In the genomic region with DNA sequence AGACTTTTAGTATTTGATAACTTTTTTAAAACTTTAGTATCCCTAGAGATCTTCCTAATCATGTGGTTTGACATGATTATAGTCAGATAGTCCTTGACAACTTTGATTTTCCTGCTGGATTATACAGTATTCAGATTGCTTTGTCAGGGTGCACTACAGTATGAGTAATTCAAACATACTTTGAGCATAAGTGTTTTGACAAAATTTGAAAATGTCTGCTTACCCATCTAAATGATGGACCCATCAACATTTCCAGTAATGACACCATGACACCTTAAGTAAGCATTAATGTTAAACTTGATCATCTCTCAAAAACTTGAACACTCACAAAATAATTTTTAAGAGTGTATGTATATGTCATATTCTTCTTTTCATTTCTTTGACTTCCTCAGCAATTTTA, we compare ENCODE assay signal across 27 cellular contexts.
"Had no signal": no experiment of that assay in that cellular context is flagged by ENCODE, and none has a peak within 500 bp of the region (broad histone marks: within the 10 kb centered on the region; RNA-seq: fewer than 3 reads in every experiment).

No MANE protein-coding gene starts in this region.

- H3K36me3 ChIP-seq: stomach, suprapubic skin, thoracic aorta, thyroid gland, tibial artery, tibial nerve, transverse colon, upper lobe of left lung, upper lobe of right lung, uterus, vagina had no signal

- ATAC-seq: stimulated activated effector memory CD8-positive, alpha-beta T cell treated with anti-CD3 and anti-CD28 coated beads, Interleukin-12 subunit alpha, Interleukin-12 subunit beta, amount 100 ng/mL, for 72 hours; stimulated activated memory B cell treated with anti-CD40 and anti-IgM and Interleukin-4, amounts not matched to agents 10 μg/mL and 1 μg/mL and 100 μg/mL, for 72 hours; stimulated activated naive B cell treated with anti-CD40 and anti-IgM and Interleukin-4, amounts not matched to agents 10 μg/mL and 1 μg/mL and 100 μg/mL, for 72 hours; stimulated activated naive CD8-positive, alpha-beta T cell treated with anti-CD3 and anti-CD28 coated beads, Interleukin-15, amount 100 ng/mL, for 72 hours; stimulated activated naive CD8-positive, alpha-beta T cell treated with anti-CD3 and anti-CD28 coated beads, Interleukin-15, Interleukin-2, amounts not matched to agents 100 U/mL and 50 U/mL, for 24 hours; upper lobe of right lung had no signal

- H3K4me3 Mint-ChIP-seq: stimulated activated effector memory CD8-positive, alpha-beta T cell treated with anti-CD3 and anti-CD28 coated beads, Interleukin-12 subunit alpha, Interleukin-12 subunit beta, amount 100 ng/mL, for 72 hours; stimulated activated memory B cell treated with anti-CD40 and anti-IgM and Interleukin-4, amounts not matched to agents 10 μg/mL and 1 μg/mL and 100 μg/mL, for 72 hours; stimulated activated naive B cell treated with anti-CD40 and anti-IgM and Interleukin-4, amounts not matched to agents 10 μg/mL and 1 μg/mL and 100 μg/mL, for 72 hours; stimulated activated naive CD8-positive, alpha-beta T cell treated with anti-CD3 and anti-CD28 coated beads, Interleukin-15, amount 100 ng/mL, for 72 hours; stimulated activated naive CD8-positive, alpha-beta T cell treated with anti-CD3 and anti-CD28 coated beads, Interleukin-15, Interleukin-2, amounts not matched to agents 100 ng/mL and 50 ng/mL, for 24 hours; type B pancreatic cell had no signal

- H3K9me3 Mint-ChIP-seq: stimulated activated naive CD8-positive, alpha-beta T cell treated with anti-CD3 and anti-CD28 coated beads, Interleukin-15, amount 100 ng/mL, for 72 hours; stimulated activated naive CD8-positive, alpha-beta T cell treated with anti-CD3 and anti-CD28 coated beads, Interleukin-15, Interleukin-2, amounts not matched to agents 100 ng/mL and 50 ng/mL, for 24 hours; type B pancreatic cell had no signal

- H3K27me3 ChIP-seq: stomach, suprapubic skin, testis, thyroid gland, tibial artery, tibial nerve, transverse colon, upper lobe of left lung, upper lobe of right lung, uterus, vagina had no signal

- H3K4me1 Mint-ChIP-seq: stimulated activated effector memory CD8-positive, alpha-beta T cell treated with anti-CD3 and anti-CD28 coated beads, Interleukin-12 subunit alpha, Interleukin-12 subunit beta, amount 100 ng/mL, for 72 hours; stimulated activated memory B cell treated with anti-CD40 and anti-IgM and Interleukin-4, amounts not matched to agents 10 μg/mL and 1 μg/mL and 100 μg/mL, for 72 hours; stimulated activated naive B cell treated with anti-CD40 and anti-IgM and Interleukin-4, amounts not matched to agents 10 μg/mL and 1 μg/mL and 100 μg/mL, for 72 hours; stimulated activated naive CD8-positive, alpha-beta T cell treated with anti-CD3 and anti-CD28 coated beads, Interleukin-15, amount 100 ng/mL, for 72 hours had no signal

- H3K27ac Mint-ChIP-seq: stimulated activated effector memory CD8-positive, alpha-beta T cell treated with anti-CD3 and anti-CD28 coated beads, Interleukin-12 subunit alpha, Interleukin-12 subunit beta, amount 100 ng/mL, for 72 hours; stimulated activated memory B cell treated with anti-CD40 and anti-IgM and Interleukin-4, amounts not matched to agents 10 μg/mL and 1 μg/mL and 100 μg/mL, for 72 hours; stimulated activated naive B cell treated with anti-CD40 and anti-IgM and Interleukin-4, amounts not matched to agents 10 μg/mL and 1 μg/mL and 100 μg/mL, for 72 hours; stimulated activated naive CD8-positive, alpha-beta T cell treated with anti-CD3 and anti-CD28 coated beads, Interleukin-15, amount 100 ng/mL, for 72 hours; stimulated activated naive CD8-positive, alpha-beta T cell treated with anti-CD3 and anti-CD28 coated beads, Interleukin-15, Interleukin-2, amounts not matched to agents 100 ng/mL and 50 ng/mL, for 24 hours; type B pancreatic cell had no signal

- H3K36me3 Mint-ChIP-seq: stimulated activated effector memory CD8-positive, alpha-beta T cell treated with anti-CD3 and anti-CD28 coated beads, Interleukin-12 subunit alpha, Interleukin-12 subunit beta, amount 100 ng/mL, for 72 hours; stimulated activated memory B cell treated with anti-CD40 and anti-IgM and Interleukin-4, amounts not matched to agents 10 μg/mL and 1 μg/mL and 100 μg/mL, for 72 hours; stimulated activated naive B cell treated with anti-CD40 and anti-IgM and Interleukin-4, amounts not matched to agents 10 μg/mL and 1 μg/mL and 100 μg/mL, for 72 hours; type B pancreatic cell had no signal

- H3K9me3 ChIP-seq: stomach, suprapubic skin, testis, thoracic aorta, thyroid gland, tibial artery, tibial nerve, transverse colon, upper lobe of left lung, upper lobe of right lung, uterus, vagina had no signal

- H3K4me1 ChIP-seq: stomach, suprapubic skin, testis, thyroid gland, tibial artery, tibial nerve, transverse colon, upper lobe of left lung, upper lobe of right lung, uterus, vagina had no signal

- H3K27me3 Mint-ChIP-seq: stimulated activated memory B cell treated with anti-CD40 and anti-IgM and Interleukin-4, amounts not matched to agents 10 μg/mL and 1 μg/mL and 100 μg/mL, for 72 hours; stimulated activated naive B cell treated with anti-CD40 and anti-IgM and Interleukin-4, amounts not matched to agents 10 μg/mL and 1 μg/mL and 100 μg/mL, for 72 hours; stimulated activated naive CD8-positive, alpha-beta T cell treated with anti-CD3 and anti-CD28 coated beads, Interleukin-15, amount 100 ng/mL, for 72 hours; stimulated activated naive CD8-positive, alpha-beta T cell treated with anti-CD3 and anti-CD28 coated beads, Interleukin-15, Interleukin-2, amounts not matched to agents 100 ng/mL and 50 ng/mL, for 24 hours; type B pancreatic cell had no signal

- DNase-seq: stimulated activated CD4-positive, alpha-beta T cell treated with anti-CD3 and anti-CD28 coated beads, Interleukin-2, amount 100 ng/mL, for 48 hours; stimulated activated CD4-positive, alpha-beta T cell treated with anti-CD3 and anti-CD28 coated beads, Interleukin-4, amount 100 ng/mL, for 1 hour; stimulated activated CD4-positive, alpha-beta T cell treated with anti-CD3 and anti-CD28 coated beads, Interleukin-4, amount 100 ng/mL, for 24 hours; stimulated activated CD4-positive, alpha-beta T cell treated with anti-CD3 and anti-CD28 coated beads, Interleukin-4, amount 100 ng/mL, for 4 hours; stimulated activated CD8-positive, alpha-beta memory T cell treated with anti-CD3 and anti-CD28 coated beads, Interleukin-4, amount 100 ng/mL, for 48 hours; stimulated activated naive B cell treated with anti-CD40 and anti-IgM and Interleukin-4, amounts not matched to agents 10 μg/mL and 1 μg/mL and 100 μg/mL, for 72 hours; stimulated activated naive CD4-positive, alpha-beta T cell; stimulated activated naive CD4-positive, alpha-beta T cell treated with Interleukin-2 at 50 U/mL for 16 hours; stimulated activated naive CD8-positive, alpha-beta T cell treated with anti-CD3 and anti-CD28 coated beads, Interleukin-15, amount 100 ng/mL, for 72 hours; stimulated activated naive CD8-positive, alpha-beta T cell treated with anti-CD3 and anti-CD28 coated beads, Interleukin-15, Interleukin-2, amounts not matched to agents 100 U/mL and 50 U/mL, for 24 hours; stomach; substantia nigra; testis; thyroid gland; tibial artery; transverse colon; upper lobe of left lung; upper lobe of right lung; uterus had no signal

- H3K27ac ChIP-seq: stomach, suprapubic skin, testis, thoracic aorta, thyroid gland, tibial artery, tibial nerve, transverse colon, upper lobe of left lung, upper lobe of right lung, uterus, vagina had no signal

- H3K4me3 ChIP-seq: stomach, suprapubic skin, testis, thoracic aorta, thyroid gland, tibial artery, tibial nerve, transverse colon, upper lobe of left lung, upper lobe of right lung, uterus, vagina had no signal
